In genomic region chr16:70252355-70252988, GRCh38 we compare ENCODE assay signal across 8 cellular contexts. TPM values are rescaled to one million over a fixed set of nuclear protein-coding genes. Genes with fewer than 3 reads are reported as not detected.
DNase-seq lines count a peak whose midpoint lies in the region; ATAC-seq and TF ChIP-seq lines count a peak whose summit lies in the region.

No MANE protein-coding gene starts in this region.

- ATAC-seq in T-helper 17 cell (no peak), GM18505 (IDR thresholded peaks at IDR 0.05; ENCODE audit: unreplicated experiment) (no peak), GM18868 (IDR thresholded peaks at IDR 0.05; ENCODE audit: unreplicated experiment) (no peak), HG02981 (IDR thresholded peaks at IDR 0.05; ENCODE audit: unreplicated experiment) (no peak)

- H3K27me3 Mint-ChIP-seq in T-helper 17 cell = no peaks in the 10 kb centered on the region

- H3K4me3 ChIP-seq in fibroblast of pulmonary artery (replicated peaks; ENCODE audit: low read depth, low read length) = no peak overlapping the region

- H3K27ac Mint-ChIP-seq in T-helper 17 cell = peak overlapping the region; percentile 85

- H3K4me3 Mint-ChIP-seq in T-helper 17 cell = no peak overlapping the region

- no peak for TF ChIP-seq POLR2A in GM18505 (IDR thresholded peaks at IDR 0.05; ENCODE audit: borderline replicate concordance, extremely low read depth, insufficient read depth, insufficient read length)

- no peaks in the 10 kb centered on the region for H3K9me3 ChIP-seq in T-helper 17 cell (ENCODE audit: control insufficient read depth, low read length, poor library complexity, severe bottlenecking)

- TF ChIP-seq CTCF in GM10266 (IDR thresholded peaks at IDR 0.05; ENCODE audit: control insufficient read depth, insufficient read depth, low read depth, missing control alignments) (peak; percentile 47), fibroblast of pulmonary artery (IDR thresholded peaks at IDR 0.05; ENCODE audit: low read length, missing control alignments) (peak; percentile 40)

- peak; percentile 72 for DNase-seq in 8988T
- DNase-seq in GM10266 (ENCODE audit: extremely low spot score) = no peak
- no peak for DNase-seq in T-helper 17 cell
- DNase-seq in fibroblast of pulmonary artery (ENCODE audit: low read depth) = peak; percentile 21
- no peak for DNase-seq in putamen (ENCODE audit: low spot score)

- peaks cover 10% of the 10 kb centered on the region for H3K4me1 Mint-ChIP-seq in T-helper 17 cell

- H3K36me3 Mint-ChIP-seq in T-helper 17 cell (ENCODE audit: low read depth) = no peaks in the 10 kb centered on the region

RNA-seq across cellular contexts. Expression of gene EXOSC6, which starts 0.7 kb away (rescaled TPM):
- total RNA-seq in T-helper 17 cell = 10 to 100 TPM; 27.4 to 31.6 TPM

RNA-seq across cellular contexts. Expression of gene AARS1, which starts 36.8 kb away (rescaled TPM):
- total RNA-seq in T-helper 17 cell = 10 to 100 TPM; 14.7 to 20.6 TPM

RNA-seq across cellular contexts. Expression of gene DDX19B, which starts 46.5 kb away (rescaled TPM):
- 10 to 100 TPM; 28.7 to 31.2 TPM for total RNA-seq in T-helper 17 cell

Comparison
In these comparisons a context has a peak if more than half of its experiments do, and no peak if none do; other contexts are left out.
1. DNase-seq: peak in 8988T (single experiment) and fibroblast of pulmonary artery (single experiment); none in GM10266 (single experiment), T-helper 17 cell (0 of 3) and putamen (single experiment).